ENCODE assay signal across 2 cellular contexts in the genomic region with DNA sequence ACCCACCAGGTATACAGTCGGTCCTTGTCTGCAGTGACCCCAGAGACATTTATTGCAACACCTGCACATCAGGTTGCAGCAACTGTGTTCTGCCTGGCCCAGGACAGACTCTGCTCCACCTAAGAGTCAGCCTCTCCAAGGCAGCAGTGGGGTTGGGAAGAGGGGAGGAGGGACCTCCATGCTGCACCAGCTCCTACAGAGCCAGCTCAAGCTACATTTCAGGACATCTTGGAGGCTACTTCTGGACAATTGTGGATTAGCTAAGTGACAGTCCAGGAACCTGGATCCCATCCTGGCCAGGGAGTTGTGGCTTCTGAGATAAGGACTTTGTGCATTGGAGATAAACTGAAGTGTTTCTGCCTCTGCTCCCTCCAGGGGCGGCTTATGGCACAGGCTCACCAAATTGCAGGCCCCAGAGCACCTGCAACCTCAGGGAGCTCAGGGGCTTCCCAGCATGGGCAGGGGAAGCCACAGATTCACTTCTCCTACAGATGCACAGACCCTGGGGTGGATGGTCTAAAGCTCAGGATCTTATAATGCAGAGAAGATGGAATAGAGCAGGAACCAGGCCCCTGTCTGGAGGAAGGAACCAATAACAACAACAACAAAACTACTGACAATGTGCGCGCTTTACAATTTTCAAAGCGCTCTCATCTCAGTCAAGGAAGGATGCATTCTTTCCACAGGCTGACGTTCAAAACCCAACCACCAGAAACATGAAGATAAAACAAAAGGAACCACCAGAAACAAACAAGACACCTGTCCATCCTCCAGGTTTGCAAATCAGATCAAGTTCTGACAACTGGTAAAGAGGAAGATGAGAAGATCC.
TF ChIP-seq lines count a peak whose summit lies in the region.

No MANE protein-coding gene starts in this region.

TF ChIP-seq in SK-N-SH, 30 proteins besides CTCF, POLR2A, EP300 and RAD21 (continued from another document):
- TF ChIP-seq POLR2AphosphoS5 (IDR thresholded peaks at IDR 0.05; ENCODE audit: low read depth, low read length) (no peak), NFIC (IDR thresholded peaks at IDR 0.05; ENCODE audit: borderline replicate concordance) (no peak), GABPA (IDR thresholded peaks at IDR 0.05; ENCODE audit: low read depth) (no peak), YY1 (IDR thresholded peaks at IDR 0.05; ENCODE audit: low read depth) (no peak), TCF12 (IDR thresholded peaks at IDR 0.05) (no peak), GATA2 (CRISPR knock-in tag; IDR thresholded peaks at IDR 0.05) (no peak), MXI1 (IDR thresholded peaks at IDR 0.05; ENCODE audit: low read depth, low read length) (no peak), EZH2phosphoT487 (IDR thresholded peaks at IDR 0.05; ENCODE audit: borderline replicate concordance, low read depth) (no peak), RFX5 (IDR thresholded peaks at IDR 0.05; ENCODE audit: low read length) (no peak), MEF2A (IDR thresholded peaks at IDR 0.05; ENCODE audit: borderline replicate concordance, low read depth) (no peak)
- TF ChIP-seq, protein P1, sequence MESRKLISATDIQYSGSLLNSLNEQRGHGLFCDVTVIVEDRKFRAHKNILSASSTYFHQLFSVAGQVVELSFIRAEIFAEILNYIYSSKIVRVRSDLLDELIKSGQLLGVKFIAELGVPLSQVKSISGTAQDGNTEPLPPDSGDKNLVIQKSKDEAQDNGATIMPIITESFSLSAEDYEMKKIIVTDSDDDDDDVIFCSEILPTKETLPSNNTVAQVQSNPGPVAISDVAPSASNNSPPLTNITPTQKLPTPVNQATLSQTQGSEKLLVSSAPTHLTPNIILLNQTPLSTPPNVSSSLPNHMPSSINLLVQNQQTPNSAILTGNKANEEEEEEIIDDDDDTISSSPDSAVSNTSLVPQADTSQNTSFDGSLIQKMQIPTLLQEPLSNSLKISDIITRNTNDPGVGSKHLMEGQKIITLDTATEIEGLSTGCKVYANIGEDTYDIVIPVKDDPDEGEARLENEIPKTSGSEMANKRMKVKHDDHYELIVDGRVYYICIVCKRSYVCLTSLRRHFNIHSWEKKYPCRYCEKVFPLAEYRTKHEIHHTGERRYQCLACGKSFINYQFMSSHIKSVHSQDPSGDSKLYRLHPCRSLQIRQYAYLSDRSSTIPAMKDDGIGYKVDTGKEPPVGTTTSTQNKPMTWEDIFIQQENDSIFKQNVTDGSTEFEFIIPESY (IDR thresholded peaks at IDR 0.05; ENCODE audit: borderline replicate concordance, low read depth), result no peak

TF ChIP-seq in SK-N-SH treated with all-trans-retinoic acid at 6 μM for 48 hours, 23 proteins besides CTCF, POLR2A, EP300 and RAD21 (continued from another document):
- TF ChIP-seq, protein P2, sequence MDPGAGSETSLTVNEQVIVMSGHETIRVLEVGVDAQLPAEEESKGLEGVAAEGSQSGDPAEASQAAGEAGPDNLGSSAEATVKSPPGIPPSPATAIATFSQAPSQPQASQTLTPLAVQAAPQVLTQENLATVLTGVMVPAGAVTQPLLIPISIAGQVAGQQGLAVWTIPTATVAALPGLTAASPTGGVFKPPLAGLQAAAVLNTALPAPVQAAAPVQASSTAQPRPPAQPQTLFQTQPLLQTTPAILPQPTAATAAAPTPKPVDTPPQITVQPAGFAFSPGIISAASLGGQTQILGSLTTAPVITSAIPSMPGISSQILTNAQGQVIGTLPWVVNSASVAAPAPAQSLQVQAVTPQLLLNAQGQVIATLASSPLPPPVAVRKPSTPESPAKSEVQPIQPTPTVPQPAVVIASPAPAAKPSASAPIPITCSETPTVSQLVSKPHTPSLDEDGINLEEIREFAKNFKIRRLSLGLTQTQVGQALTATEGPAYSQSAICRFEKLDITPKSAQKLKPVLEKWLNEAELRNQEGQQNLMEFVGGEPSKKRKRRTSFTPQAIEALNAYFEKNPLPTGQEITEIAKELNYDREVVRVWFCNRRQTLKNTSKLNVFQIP (CRISPR knock-in tag; IDR thresholded peaks at IDR 0.05; ENCODE audit: borderline replicate concordance, low read depth), result no peak
- no peak for TF ChIP-seq SNAI2 (CRISPR knock-in tag; IDR thresholded peaks at IDR 0.05)
- TF ChIP-seq, protein P3, sequence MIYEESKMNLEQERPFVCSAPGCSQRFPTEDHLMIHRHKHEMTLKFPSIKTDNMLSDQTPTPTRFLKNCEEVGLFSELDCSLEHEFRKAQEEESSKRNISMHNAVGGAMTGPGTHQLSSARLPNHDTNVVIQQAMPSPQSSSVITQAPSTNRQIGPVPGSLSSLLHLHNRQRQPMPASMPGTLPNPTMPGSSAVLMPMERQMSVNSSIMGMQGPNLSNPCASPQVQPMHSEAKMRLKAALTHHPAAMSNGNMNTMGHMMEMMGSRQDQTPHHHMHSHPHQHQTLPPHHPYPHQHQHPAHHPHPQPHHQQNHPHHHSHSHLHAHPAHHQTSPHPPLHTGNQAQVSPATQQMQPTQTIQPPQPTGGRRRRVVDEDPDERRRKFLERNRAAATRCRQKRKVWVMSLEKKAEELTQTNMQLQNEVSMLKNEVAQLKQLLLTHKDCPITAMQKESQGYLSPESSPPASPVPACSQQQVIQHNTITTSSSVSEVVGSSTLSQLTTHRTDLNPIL (CRISPR knock-in tag; IDR thresholded peaks at IDR 0.05; ENCODE audit: low read depth), result no peak
- no peak for TF ChIP-seq BACH2 (CRISPR knock-in tag; IDR thresholded peaks at IDR 0.05; ENCODE audit: borderline replicate concordance)
- no peak for TF ChIP-seq TOX (CRISPR knock-in tag; IDR thresholded peaks at IDR 0.05; ENCODE audit: borderline replicate concordance)
